Comparison of ENCODE assay signal across 22 cellular contexts in the genomic region with DNA sequence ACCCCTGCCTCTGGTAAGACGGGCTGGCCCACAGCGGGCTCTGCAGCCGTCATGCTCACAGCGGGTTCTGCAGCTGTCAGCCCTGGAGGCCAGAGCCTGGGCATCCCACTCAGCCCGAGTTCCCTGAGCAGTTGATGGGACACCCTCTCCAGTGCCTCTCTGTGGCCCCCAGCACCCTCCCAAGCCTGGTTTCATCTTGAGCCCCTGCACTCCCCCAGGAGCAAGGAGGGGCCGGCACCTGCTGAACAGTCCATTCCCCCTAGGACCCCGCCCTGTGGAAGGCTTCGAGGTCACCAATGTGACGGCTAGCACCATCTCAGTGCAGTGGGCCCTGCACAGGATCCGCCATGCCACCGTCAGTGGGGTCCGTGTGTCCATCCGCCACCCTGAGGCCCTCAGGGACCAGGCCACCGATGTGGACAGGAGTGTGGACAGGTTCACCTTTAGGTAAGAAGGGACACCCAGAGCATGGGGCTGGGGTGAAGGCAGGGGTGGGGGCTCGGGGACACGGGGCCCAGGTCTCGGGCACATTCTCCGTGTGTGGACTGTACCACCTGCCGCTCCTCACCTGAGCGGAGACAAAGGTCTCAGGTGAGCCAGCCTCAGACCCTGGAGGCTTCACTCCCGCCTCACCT.
"Had no signal": no experiment of that assay in that cellular context is flagged by ENCODE, and none has a peak within 500 bp of the region (broad histone marks: within the 10 kb centered on the region; RNA-seq: fewer than 3 reads in every experiment).

No MANE protein-coding gene starts in this region.

- H3K9me3 Mint-ChIP-seq: activated B cell treated with CpG ODN at 0.5 μM for 24 hours; activated naive CD4-positive, alpha-beta T cell treated with anti-CD3 and anti-CD28 coated beads, Interleukin-2, amount 50 U/mL, for 72 hours; brain; dendritic cell treated with granulocyte-macrophage colony-stimulating factor and Interleukin-4, amounts not matched to agents 40 ng/mL and 50 ng/mL, for 4 days; naive thymus-derived CD8-positive, alpha-beta T cell; neural progenitor cell; stimulated activated naive B cell treated with anti-CD40 and anti-IgM and Interleukin-4, amounts not matched to agents 10 μg/mL and 1 μg/mL and 100 μg/mL, for 72 hours; T-helper 1 cell treated with Interleukin-12 subunit alpha and Interleukin-12 subunit beta and Interleukin-4 antibody, amounts not matched to agents 30 μg/mL and 1 μg/mL, for 36 hours had no signal

- H3K36me3 Mint-ChIP-seq: activated naive CD4-positive, alpha-beta T cell treated with anti-CD3 and anti-CD28 coated beads, Interleukin-2, amount 50 U/mL, for 72 hours; brain; neural progenitor cell had no signal

- DNase-seq: activated B cell treated with CpG ODN at 0.5 μM for 24 hours; activated CD4-positive, alpha-beta T cell treated with anti-CD3 and anti-CD28 coated beads for 36 hours; activated CD4-positive, alpha-beta T cell treated with anti-CD3 and anti-CD28 coated beads, Interleukin-2, amount 50 U/mL, for 4 hours; activated T-cell treated with anti-CD3 and anti-CD28 coated beads, Interleukin-2, amount 50 U/mL, for 1 hour; caudate nucleus; effector CD8-positive, alpha-beta T cell; foreskin melanocyte; glutamatergic neuron; hippocampal formation; left colon; psoas muscle; stimulated activated CD4-positive, alpha-beta T cell treated with anti-CD3 and anti-CD28 coated beads, Interleukin-1b, Interleukin-23, amount 100 ng/mL, for 48 hours; stimulated activated naive B cell treated with anti-CD40 and anti-IgM and Interleukin-4, amounts not matched to agents 10 μg/mL and 1 μg/mL and 100 μg/mL, for 72 hours; T1000; trophoblast cell had no signal

- ATAC-seq: activated CD4-positive, alpha-beta T cell treated with anti-CD3 and anti-CD28 coated beads for 36 hours; activated naive CD4-positive, alpha-beta T cell treated with anti-CD3 and anti-CD28 coated beads, Interleukin-2, amount 50 U/mL, for 72 hours; left colon; naive thymus-derived CD8-positive, alpha-beta T cell; psoas muscle; right cardiac atrium; stimulated activated naive B cell treated with anti-CD40 and anti-IgM and Interleukin-4, amounts not matched to agents 10 μg/mL and 1 μg/mL and 100 μg/mL, for 72 hours had no signal

- H3K27me3 Mint-ChIP-seq: activated CD4-positive, alpha-beta T cell treated with anti-CD3 and anti-CD28 coated beads for 36 hours; naive thymus-derived CD8-positive, alpha-beta T cell had no signal

- H3K4me1 Mint-ChIP-seq: activated CD4-positive, alpha-beta T cell treated with anti-CD3 and anti-CD28 coated beads for 36 hours; brain had no signal

- H3K27ac Mint-ChIP-seq: activated B cell treated with CpG ODN at 0.5 μM for 24 hours; activated CD4-positive, alpha-beta T cell treated with anti-CD3 and anti-CD28 coated beads for 36 hours; activated naive CD4-positive, alpha-beta T cell treated with anti-CD3 and anti-CD28 coated beads, Interleukin-2, amount 50 U/mL, for 72 hours; brain; dendritic cell treated with granulocyte-macrophage colony-stimulating factor and Interleukin-4, amounts not matched to agents 40 ng/mL and 50 ng/mL, for 4 days; naive thymus-derived CD8-positive, alpha-beta T cell; neural progenitor cell; stimulated activated naive B cell treated with anti-CD40 and anti-IgM and Interleukin-4, amounts not matched to agents 10 μg/mL and 1 μg/mL and 100 μg/mL, for 72 hours; T-helper 1 cell treated with Interleukin-12 subunit alpha and Interleukin-12 subunit beta and Interleukin-4 antibody, amounts not matched to agents 30 μg/mL and 1 μg/mL, for 36 hours had no signal

- H3K4me3 Mint-ChIP-seq: activated B cell treated with CpG ODN at 0.5 μM for 24 hours; activated CD4-positive, alpha-beta T cell treated with anti-CD3 and anti-CD28 coated beads for 36 hours; brain; dendritic cell treated with granulocyte-macrophage colony-stimulating factor and Interleukin-4, amounts not matched to agents 40 ng/mL and 50 ng/mL, for 4 days; naive thymus-derived CD8-positive, alpha-beta T cell; neural progenitor cell; stimulated activated naive B cell treated with anti-CD40 and anti-IgM and Interleukin-4, amounts not matched to agents 10 μg/mL and 1 μg/mL and 100 μg/mL, for 72 hours; T-helper 1 cell treated with Interleukin-12 subunit alpha and Interleukin-12 subunit beta and Interleukin-4 antibody, amounts not matched to agents 30 μg/mL and 1 μg/mL, for 36 hours had no signal
